Comparison of ENCODE assay signal across 8 cellular contexts in the genomic region with DNA sequence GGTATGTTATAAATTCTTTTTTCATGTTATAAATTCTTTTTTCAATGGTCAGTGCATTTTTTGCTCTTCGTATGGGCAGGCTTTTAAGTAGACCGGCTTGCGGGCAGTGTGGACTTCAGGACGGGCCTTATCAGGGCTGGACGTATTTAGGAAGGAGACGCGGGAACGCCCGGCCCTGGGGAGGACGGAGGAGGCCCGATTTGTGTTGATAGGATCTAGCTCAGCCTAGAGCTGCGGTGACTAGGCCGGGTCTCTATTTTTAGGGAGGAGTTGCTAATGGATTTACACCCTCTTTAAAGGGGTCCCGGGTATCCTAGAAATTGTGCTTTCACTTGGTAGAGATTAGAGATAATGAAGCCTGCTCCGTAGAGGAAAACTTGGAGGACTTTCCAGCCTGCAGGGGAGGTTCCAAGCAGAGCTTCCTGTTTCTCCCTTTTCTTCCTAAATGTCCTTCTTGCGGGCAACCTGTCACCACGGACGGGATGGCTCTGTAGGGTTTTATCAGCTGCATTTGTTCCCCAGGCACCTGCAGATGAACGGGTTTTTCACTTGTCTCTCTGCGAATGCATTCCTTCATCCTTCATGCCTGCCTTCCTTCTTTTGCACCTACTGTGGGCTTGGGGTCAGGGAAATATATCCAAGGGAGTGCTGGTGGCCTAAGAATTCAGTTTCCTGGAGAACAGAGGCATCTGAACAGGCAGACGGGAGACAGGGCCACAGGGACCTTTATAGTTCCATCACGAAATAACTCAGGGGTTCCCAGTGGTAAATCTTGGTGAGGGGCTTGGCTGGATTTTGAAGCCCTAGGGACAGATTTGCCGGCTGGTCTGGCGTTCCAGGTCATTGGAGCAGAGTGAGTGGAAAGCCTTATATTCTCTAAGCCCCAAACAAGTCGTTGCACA. TPM values are rescaled to one million over a fixed set of nuclear protein-coding genes. Genes with fewer than 3 reads are reported as not detected.
A peak's percentile ranks its signal among the peaks of the same experiment; 100 is the strongest.
DNase-seq lines count a peak whose midpoint lies in the region; ATAC-seq and TF ChIP-seq lines count a peak whose summit lies in the region.

No MANE protein-coding gene starts in this region.

- H3K9ac ChIP-seq in iPS-20b (ENCODE audit: low read depth, low read length), result peak overlapping the region; percentile 65; the same call in 1 of the 2 replicates

- peaks cover 3% of the 10 kb centered on the region; the same call in 1 of the 2 replicates for H3K4me1 ChIP-seq in iPS-20b (ENCODE audit: insufficient read depth, low read length)

- peak overlapping the region; percentile 99 for H3K4me3 Mint-ChIP-seq in activated CD4-positive, alpha-beta T cell treated with anti-CD3 and anti-CD28 coated beads, Interleukin-2, amount 10 ng/mL, durations not matched to agents 7 days and 5 days
- H3K4me3 Mint-ChIP-seq in stimulated activated naive CD8-positive, alpha-beta T cell treated with anti-CD3 and anti-CD28 coated beads, Interleukin-15, amount 100 ng/mL, for 72 hours, result peak overlapping the region; percentile 96 to 99

- peaks cover 52% of the 10 kb centered on the region for H3K4me1 Mint-ChIP-seq in activated CD4-positive, alpha-beta T cell treated with anti-CD3 and anti-CD28 coated beads, Interleukin-2, amount 10 ng/mL, durations not matched to agents 7 days and 5 days
- H3K4me1 Mint-ChIP-seq in stimulated activated naive CD8-positive, alpha-beta T cell treated with anti-CD3 and anti-CD28 coated beads, Interleukin-15, amount 100 ng/mL, for 72 hours, result peaks cover 64% of the 10 kb centered on the region

- peaks cover 67% of the 10 kb centered on the region for H3K27me3 ChIP-seq in iPS-20b (ENCODE audit: insufficient read depth, low read length)

- no peaks in the 10 kb centered on the region for H3K27me3 Mint-ChIP-seq in activated CD4-positive, alpha-beta T cell treated with anti-CD3 and anti-CD28 coated beads, Interleukin-2, amount 10 ng/mL, durations not matched to agents 7 days and 5 days
- H3K27me3 Mint-ChIP-seq in stimulated activated naive CD8-positive, alpha-beta T cell treated with anti-CD3 and anti-CD28 coated beads, Interleukin-15, amount 100 ng/mL, for 72 hours, result no peaks in the 10 kb centered on the region

- peak overlapping the region; percentile 97 for H3K27ac Mint-ChIP-seq in activated CD4-positive, alpha-beta T cell treated with anti-CD3 and anti-CD28 coated beads, Interleukin-2, amount 10 ng/mL, durations not matched to agents 7 days and 5 days
- peak overlapping the region; percentile 97 to 98 for H3K27ac Mint-ChIP-seq in stimulated activated naive CD8-positive, alpha-beta T cell treated with anti-CD3 and anti-CD28 coated beads, Interleukin-15, amount 100 ng/mL, for 72 hours

- H3K9me3 ChIP-seq in iPS-20b (ENCODE audit: insufficient read depth, low read depth, low read length), result no peaks in the 10 kb centered on the region

- DNase-seq in activated CD4-positive, alpha-beta T cell treated with anti-CD3 and anti-CD28 coated beads, Interleukin-2, amount 10 ng/mL, durations not matched to agents 7 days and 5 days, result peak; percentile 27
- DNase-seq in activated CD4-positive, alpha-beta T cell treated with anti-CD3 and anti-CD28 coated beads for 4 hours, result no peak
- DNase-seq in amniotic epithelial cell (ENCODE audit: low read depth) (peak; percentile 70), omental fat pad (ENCODE audit: low spot score) (no peak), sciatic nerve (ENCODE audit: low spot score) (no peak)
- peak in 1 of 2 donors; percentile 47 for DNase-seq in stimulated activated naive CD8-positive, alpha-beta T cell treated with anti-CD3 and anti-CD28 coated beads, Interleukin-15, amount 100 ng/mL, for 72 hours

- intact Hi-C loops in sciatic nerve (cut with DNase I), result no loop called here

- no peaks in the 10 kb centered on the region for H3K9me3 Mint-ChIP-seq in activated CD4-positive, alpha-beta T cell treated with anti-CD3 and anti-CD28 coated beads, Interleukin-2, amount 10 ng/mL, durations not matched to agents 7 days and 5 days
- no peaks in the 10 kb centered on the region for H3K9me3 Mint-ChIP-seq in stimulated activated naive CD8-positive, alpha-beta T cell treated with anti-CD3 and anti-CD28 coated beads, Interleukin-15, amount 100 ng/mL, for 72 hours

- no peak overlapping the region for H3K27ac ChIP-seq in iPS-20b (ENCODE audit: low read length)

- POLR2A ChIA-PET in activated CD4-positive, alpha-beta T cell treated with anti-CD3 and anti-CD28 coated beads, Interleukin-2, amount 10 ng/mL, durations not matched to agents 7 days and 5 days (lab: Charles Lee), result no interaction called here

- H3K36me3 Mint-ChIP-seq in activated CD4-positive, alpha-beta T cell treated with anti-CD3 and anti-CD28 coated beads, Interleukin-2, amount 10 ng/mL, durations not matched to agents 7 days and 5 days (ENCODE audit: low read depth), result peaks cover 44% of the 10 kb centered on the region

- no peak for TF ChIP-seq CTCF in omental fat pad (IDR thresholded peaks at IDR 0.05)

- H3K36me3 ChIP-seq in iPS-20b (ENCODE audit: insufficient read depth, low read depth, low read length), result no peaks in the 10 kb centered on the region

- ATAC-seq in stimulated activated naive CD8-positive, alpha-beta T cell treated with anti-CD3 and anti-CD28 coated beads, Interleukin-15, amount 100 ng/mL, for 72 hours, result no peak
- ATAC-seq in GM18868 (IDR thresholded peaks at IDR 0.05; ENCODE audit: unreplicated experiment) (no peak), omental fat pad (ENCODE audit: low FRiP score) (no peak), sciatic nerve (no peak)

- peak overlapping the region; percentile 74 for H3K4me3 ChIP-seq in iPS-20b (ENCODE audit: low read length)

- CTCF ChIA-PET in activated CD4-positive, alpha-beta T cell treated with anti-CD3 and anti-CD28 coated beads, Interleukin-2, amount 10 ng/mL, durations not matched to agents 7 days and 5 days (lab: Charles Lee), result no interaction called here

RNA-seq across cellular contexts. Expression of a gene that starts 1.4 kb away (rescaled TPM):
- total RNA-seq in activated CD4-positive, alpha-beta T cell treated with anti-CD3 and anti-CD28 coated beads, Interleukin-2, amount 10 ng/mL, durations not matched to agents 7 days and 5 days, result 100 to 1,000 TPM; 261 to 314 TPM
- total RNA-seq in omental fat pad, result 100 to 1,000 TPM; 206 to 412 (median 295) TPM
- total RNA-seq in sciatic nerve, result 317 TPM

RNA-seq across cellular contexts. Expression of a gene that starts 59.4 kb away (rescaled TPM):
- not detected for total RNA-seq in activated CD4-positive, alpha-beta T cell treated with anti-CD3 and anti-CD28 coated beads, Interleukin-2, amount 10 ng/mL, durations not matched to agents 7 days and 5 days
- 1 to 10 TPM in 1 of 4 donors, under 1 TPM in 2, not detected in 1; 0.12 to 3.5 (median 0.28) TPM for total RNA-seq in omental fat pad
- 4.0 TPM for total RNA-seq in sciatic nerve

Comparison
In these comparisons a context has a peak if more than half of its experiments do, and no peak if none do; other contexts are left out.
1. DNase-seq: peak in activated CD4-positive, alpha-beta T cell treated with anti-CD3 and anti-CD28 coated beads, Interleukin-2, amount 10 ng/mL, durations not matched to agents 7 days and 5 days (single experiment) and amniotic epithelial cell (single experiment); none in activated CD4-positive, alpha-beta T cell treated with anti-CD3 and anti-CD28 coated beads for 4 hours (0 of 2), omental fat pad (single experiment) and sciatic nerve (single experiment).